ENCODE assay signal across 23 cellular contexts in the genomic region with DNA sequence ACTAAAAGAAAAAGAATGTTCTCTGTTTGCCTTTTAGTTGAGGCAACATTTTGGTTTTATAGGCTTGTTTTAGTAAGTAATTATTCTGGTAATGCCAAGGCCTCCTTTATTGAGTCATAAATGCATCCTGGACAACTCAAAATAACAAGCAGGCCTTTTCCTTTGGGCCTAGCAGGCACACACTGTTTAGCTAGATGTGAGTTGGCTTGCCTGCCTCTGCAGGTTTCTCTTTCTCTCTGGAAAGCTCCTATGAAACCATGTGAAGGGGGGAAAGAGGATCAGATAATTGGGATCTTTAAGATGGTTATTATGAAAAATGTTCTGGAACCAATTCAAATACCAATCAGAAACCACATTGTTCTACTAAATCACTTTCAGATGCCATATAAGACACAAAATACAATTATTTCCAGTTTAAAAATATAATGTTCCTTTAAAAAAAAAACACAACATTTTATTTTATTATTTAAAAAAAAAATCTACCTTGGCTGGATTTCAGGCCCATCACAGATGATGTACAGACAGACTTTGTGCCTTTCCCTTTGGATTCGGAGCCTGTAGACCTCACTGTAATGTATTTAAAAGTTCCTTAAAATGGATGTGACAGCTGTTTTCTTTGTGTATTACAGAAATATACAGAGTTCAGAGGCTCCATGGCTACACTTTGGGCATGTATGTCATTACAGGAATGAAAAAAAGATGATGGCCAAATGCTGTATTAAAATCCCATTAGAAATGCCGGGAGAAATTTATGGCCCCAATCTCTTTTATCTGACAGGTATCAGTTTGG.
DNase-seq lines count a peak whose midpoint lies in the region; ATAC-seq and TF ChIP-seq lines count a peak whose summit lies in the region.
"Had no signal": no experiment of that assay in that cellular context is flagged by ENCODE, and none has a peak within 500 bp of the region (broad histone marks: within the 10 kb centered on the region; RNA-seq: fewer than 3 reads in every experiment).

No MANE protein-coding gene starts in this region.

- no peaks in the 10 kb centered on the region for H3K27me3 ChIP-seq in esophagus muscularis mucosa
- H3K27me3 ChIP-seq: gastrocnemius medialis, sigmoid colon had no signal

- H3K4me1 ChIP-seq in esophagus muscularis mucosa, result peaks cover 14 to 52% (median 33%) of the 10 kb centered on the region in 4 donors
- no peaks in the 10 kb centered on the region for H3K4me1 ChIP-seq in mucosa of descending colon (ENCODE audit: low read depth)
- H3K4me1 ChIP-seq: A549 had no signal

- intact Hi-C loops in esophagus muscularis mucosa (cut with DNase I) (loop anchor here (10.0 kb wide), 1 partner anchor 179 kb away; no protein-coding TSS in a partner anchor), mucosa of descending colon (cut with DNase I, micrococcal nuclease) (no loop called here)

- no peaks in the 10 kb centered on the region for H3K36me3 Mint-ChIP-seq in nephron (ENCODE audit: low read depth)
- H3K36me3 Mint-ChIP-seq: activated naive CD8-positive, alpha-beta T cell; type B pancreatic cell had no signal

- H3K27ac ChIP-seq in esophagus muscularis mucosa (replicated peaks in 1 of 4), result peak overlapping the region; percentile 22 to 69 (median 42)
- H3K27ac ChIP-seq: A549, C4-2B, gastrocnemius medialis had no signal

- TF ChIP-seq EP300 in esophagus muscularis mucosa (IDR thresholded peaks at IDR 0.05), result no peak

- H3K9me3 ChIP-seq in esophagus muscularis mucosa (no peaks in the 10 kb centered on the region), mucosa of descending colon (no peaks in the 10 kb centered on the region)
- H3K9me3 ChIP-seq: A549, gastrocnemius medialis, sigmoid colon had no signal

- H3K4me3 Mint-ChIP-seq in nephron, result no peak overlapping the region
- no peak overlapping the region for H3K4me3 Mint-ChIP-seq in stimulated activated naive CD8-positive, alpha-beta T cell treated with anti-CD3 and anti-CD28 coated beads, Interleukin-15, amount 100 ng/mL, for 72 hours
- H3K4me3 Mint-ChIP-seq: activated naive CD8-positive, alpha-beta T cell; activated T-helper 17 cell treated with anti-CD3 and anti-CD28 coated beads, Interleukin-2, amount 50 U/mL, for 72 hours; stimulated activated naive CD8-positive, alpha-beta T cell treated with anti-CD3 and anti-CD28 coated beads, Interleukin-15, Interleukin-2, amounts not matched to agents 100 ng/mL and 50 ng/mL, for 24 hours; type B pancreatic cell had no signal

- peaks cover 26% of the 10 kb centered on the region for H3K4me1 Mint-ChIP-seq in nephron
- no peaks in the 10 kb centered on the region for H3K4me1 Mint-ChIP-seq in stimulated activated naive CD8-positive, alpha-beta T cell treated with anti-CD3 and anti-CD28 coated beads, Interleukin-15, amount 100 ng/mL, for 72 hours
- H3K4me1 Mint-ChIP-seq: activated T-helper 17 cell treated with anti-CD3 and anti-CD28 coated beads, Interleukin-2, amount 50 U/mL, for 72 hours had no signal

- no peak for TF ChIP-seq POLR2A in esophagus muscularis mucosa (IDR thresholded peaks at IDR 0.05; ENCODE audit: low read depth)

- H3K27ac Mint-ChIP-seq in nephron, result peak overlapping the region; percentile 7 to 82 (median 75)
- no peak overlapping the region for H3K27ac Mint-ChIP-seq in stimulated activated naive CD8-positive, alpha-beta T cell treated with anti-CD3 and anti-CD28 coated beads, Interleukin-15, amount 100 ng/mL, for 72 hours
- H3K27ac Mint-ChIP-seq: activated naive CD8-positive, alpha-beta T cell; activated T-helper 17 cell treated with anti-CD3 and anti-CD28 coated beads, Interleukin-2, amount 50 U/mL, for 72 hours; stimulated activated naive CD8-positive, alpha-beta T cell treated with anti-CD3 and anti-CD28 coated beads, Interleukin-15, Interleukin-2, amounts not matched to agents 100 ng/mL and 50 ng/mL, for 24 hours; type B pancreatic cell had no signal

- WGBS in esophagus muscularis mucosa, result 51% methylated on average over 2 of the region's 2 CpGs

- H3K27me3 Mint-ChIP-seq in nephron (ENCODE audit: low read depth), result no peaks in the 10 kb centered on the region
- peaks cover 11% of the 10 kb centered on the region for H3K27me3 Mint-ChIP-seq in stimulated activated naive CD8-positive, alpha-beta T cell treated with anti-CD3 and anti-CD28 coated beads, Interleukin-15, amount 100 ng/mL, for 72 hours
- H3K27me3 Mint-ChIP-seq: type B pancreatic cell had no signal

- peak; percentile 22 for DNase-seq in AG08395 (ENCODE audit: low spot score)
- DNase-seq in GM04504 (ENCODE audit: low read depth), result peak; percentile 71
- no peak for DNase-seq in esophagus muscularis mucosa (ENCODE audit: extremely low spot score)
- DNase-seq in stimulated activated naive CD8-positive, alpha-beta T cell treated with anti-CD3 and anti-CD28 coated beads, Interleukin-15, amount 100 ng/mL, for 72 hours, result no peak
- no peak for DNase-seq in mucosa of descending colon
- DNase-seq in stimulated activated CD4-positive, alpha-beta T cell treated with anti-CD3 and anti-CD28 coated beads, Interleukin-12 subunit alpha, Interleukin-12 subunit beta, amount 100 ng/mL, for 4 hours, result no peak
- DNase-seq: caudate nucleus, dermis blood vessel endothelial cell, gastrocnemius medialis, IMR-90, NCI-H1092 treated with DMSO at 0.1 percent for 48 hours, NCI-H187 treated with DMSO at 0.1 percent for 48 hours, NCI-H526 treated with DMSO at 0.1 percent for 48 hours, posterior cingulate gyrus, sigmoid colon had no signal

- TF ChIP-seq CTCF in esophagus muscularis mucosa (IDR thresholded peaks at IDR 0.05), result no peak
- TF ChIP-seq CTCF in nephron (IDR thresholded peaks at IDR 0.05; ENCODE audit: unreplicated experiment in 3 of 3), result no peak
- no peak for TF ChIP-seq CTCF in mucosa of descending colon (IDR thresholded peaks at IDR 0.05)

- no peak overlapping the region for H3K4me3 ChIP-seq in esophagus muscularis mucosa
- H3K4me3 ChIP-seq in mucosa of descending colon, result no peak overlapping the region
- H3K4me3 ChIP-seq: A549, gastrocnemius medialis, sigmoid colon had no signal

- H3K36me3 ChIP-seq in esophagus muscularis mucosa (no peaks in the 10 kb centered on the region), mucosa of descending colon (ENCODE audit: low read depth) (no peaks in the 10 kb centered on the region)
- H3K36me3 ChIP-seq: gastrocnemius medialis, sigmoid colon had no signal

- ATAC-seq in stimulated activated naive CD8-positive, alpha-beta T cell treated with anti-CD3 and anti-CD28 coated beads, Interleukin-15, amount 100 ng/mL, for 72 hours, result no peak
- ATAC-seq in mucosa of descending colon (no peak), GM18861 (IDR thresholded peaks at IDR 0.05; ENCODE audit: unreplicated experiment) (no peak)
- ATAC-seq: A549; activated T-helper 17 cell treated with anti-CD3 and anti-CD28 coated beads, Interleukin-2, amount 50 U/mL, for 72 hours; gastrocnemius medialis had no signal

- H3K9me3 Mint-ChIP-seq in nephron, result peaks cover 2% of the 10 kb centered on the region
- peaks cover 0 to 6% of the 10 kb centered on the region in 2 donors for H3K9me3 Mint-ChIP-seq in stimulated activated naive CD8-positive, alpha-beta T cell treated with anti-CD3 and anti-CD28 coated beads, Interleukin-15, amount 100 ng/mL, for 72 hours
- H3K9me3 Mint-ChIP-seq: activated T-helper 17 cell treated with anti-CD3 and anti-CD28 coated beads, Interleukin-2, amount 50 U/mL, for 72 hours had no signal

Comparison
In these comparisons a context has a peak if more than half of its experiments do, and no peak if none do; other contexts are left out.
1. DNase-seq: peak in AG08395 (single experiment) and GM04504 (single experiment); none in esophagus muscularis mucosa (single experiment), stimulated activated naive CD8-positive, alpha-beta T cell treated with anti-CD3 and anti-CD28 coated beads, Interleukin-15, amount 100 ng/mL, for 72 hours (0 of 2), mucosa of descending colon (0 of 3) and stimulated activated CD4-positive, alpha-beta T cell treated with anti-CD3 and anti-CD28 coated beads, Interleukin-12 subunit alpha, Interleukin-12 subunit beta, amount 100 ng/mL, for 4 hours (single experiment).
2. H3K27ac Mint-ChIP-seq: peak in nephron (3 of 3); none in stimulated activated naive CD8-positive, alpha-beta T cell treated with anti-CD3 and anti-CD28 coated beads, Interleukin-15, amount 100 ng/mL, for 72 hours (0 of 2).